ENCODE assay signal across 8 cellular contexts in genomic region chr10:3248526-3249255, GRCh38.
DNase-seq lines count a peak whose midpoint lies in the region; ATAC-seq and TF ChIP-seq lines count a peak whose summit lies in the region.

No MANE protein-coding gene starts in this region.

- H3K27me3 ChIP-seq in ascending aorta = no peaks in the 10 kb centered on the region
- no peaks in the 10 kb centered on the region for H3K27me3 ChIP-seq in iPS-15b (ENCODE audit: control insufficient read depth, insufficient read depth, low read length)

- intact Hi-C loops in ascending aorta (cut with DNase I) = loop anchor here (5.0 to 10.0 kb wide), 3 partner anchors 294 to 816 kb away; no protein-coding TSS in a partner anchor

- no peaks in the 10 kb centered on the region for H3K9me3 ChIP-seq in ascending aorta
- no peaks in the 10 kb centered on the region for H3K9me3 ChIP-seq in iPS-15b (ENCODE audit: control insufficient read depth, insufficient read depth, low read length)

- H3K36me3 ChIP-seq in ascending aorta (no peaks in the 10 kb centered on the region), iPS-15b (ENCODE audit: control insufficient read depth, insufficient read depth, low read length) (no peaks in the 10 kb centered on the region)

- H3K27ac ChIP-seq in ascending aorta = peak overlapping the region; percentile 76 to 81

- peaks cover 0 to 14% of the 10 kb centered on the region in 2 donors for H3K4me1 ChIP-seq in ascending aorta
- H3K4me1 ChIP-seq in iPS-15b (ENCODE audit: control insufficient read depth, insufficient read depth, low read length) = no peaks in the 10 kb centered on the region

- DNase-seq in HT1080 (ENCODE audit: low read depth) = peak; percentile 87
- DNase-seq in ascending aorta (ENCODE audit: low spot score in 2 of 2) = peak in 1 of 2 donors; percentile 81
- DNase-seq in superior temporal gyrus (ENCODE audit: extremely low spot score) = peak; percentile 50
- DNase-seq in HuH-7.5 (ENCODE audit: low spot score) = no peak
- DNase-seq in globus pallidus (ENCODE audit: low spot score) = no peak
- no peak for DNase-seq in NCI-H2171 treated with DMSO at 0.1 percent for 48 hours (lab: John Stamatoyannopoulos, UW)

- no peak for ATAC-seq in GM19324 (IDR thresholded peaks at IDR 0.05; ENCODE audit: low FRiP score, unreplicated experiment)

- peak overlapping the region; percentile 47 for H3K9ac ChIP-seq in iPS-15b (ENCODE audit: low read depth, low read length)

- peak overlapping the region; percentile 6 for H3K4me3 ChIP-seq in ascending aorta
- no peak overlapping the region for H3K4me3 ChIP-seq in iPS-15b (ENCODE audit: low read depth, low read length)

- no peak for TF ChIP-seq CTCF in ascending aorta (IDR thresholded peaks at IDR 0.05)

Comparison
In these comparisons a context has a peak if more than half of its experiments do, and no peak if none do; other contexts are left out.
1. DNase-seq: peak in HT1080 (single experiment) and superior temporal gyrus (single experiment); none in HuH-7.5 (single experiment), globus pallidus (single experiment) and NCI-H2171 treated with DMSO at 0.1 percent for 48 hours (single experiment).